Comparison of ENCODE assay signal across 8 cellular contexts in the genomic region with DNA sequence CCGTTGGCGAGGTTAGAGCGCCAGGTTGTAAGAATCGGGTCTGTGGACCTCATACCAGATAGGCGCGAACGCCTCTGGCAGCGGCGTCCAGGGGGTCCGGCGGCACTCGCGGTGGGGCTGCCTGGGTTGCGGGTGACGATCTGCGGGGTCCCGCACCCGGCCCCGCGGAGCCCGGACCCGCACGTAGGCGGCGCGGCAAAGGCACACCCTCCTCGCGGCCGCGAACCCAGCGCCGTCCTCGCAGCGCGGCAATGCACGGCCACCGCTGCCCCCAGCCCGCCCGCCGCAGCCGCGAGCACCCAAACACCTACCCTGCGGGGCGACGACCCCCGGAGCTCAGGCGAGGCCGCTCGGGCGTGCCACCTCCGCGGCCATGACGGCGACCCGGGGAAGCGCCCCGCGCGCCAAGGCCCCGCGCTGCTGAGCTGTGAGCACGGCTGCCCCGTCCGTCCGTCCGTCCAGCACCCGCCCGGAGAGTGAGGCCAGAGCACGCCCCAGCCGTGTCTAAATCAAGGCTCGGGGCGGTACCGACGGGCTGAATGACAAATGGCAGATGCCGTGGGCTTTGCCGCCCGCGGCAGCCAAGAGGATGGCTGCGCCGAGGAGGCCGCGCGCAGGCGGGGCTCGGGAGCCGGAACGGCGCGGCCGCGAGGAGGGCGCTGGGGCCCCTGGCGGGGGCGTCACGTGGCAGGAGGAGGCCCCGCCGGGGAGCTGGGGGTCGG. TPM values are rescaled to one million over a fixed set of nuclear protein-coding genes. Genes with fewer than 3 reads are reported as not detected.
A peak's percentile ranks its signal among the peaks of the same experiment; 100 is the strongest.
DNase-seq lines count a peak whose midpoint lies in the region; ATAC-seq, FAIRE-seq and TF ChIP-seq lines count a peak whose summit lies in the region.

PLAGL1 (minus strand) TSS at position 481 of the 722 bp plus-strand sequence. CDS start 60,123 bp downstream, outside the sequence.

- DNase-seq in A172 (ENCODE audit: low spot score) (peak; percentile 16), RWPE2 (ENCODE audit: low spot score) (peak; percentile 60), keratinocyte (ENCODE audit: low read depth, low spot score) (no peak), SW 1271 (lab: John Stamatoyannopoulos, UW) (no peak)
- DNase-seq in central memory CD8-positive, alpha-beta T cell (ENCODE audit: low spot score in 2 of 2) = no peak
- peak; percentile 45 for DNase-seq in stimulated activated CD4-positive, alpha-beta T cell treated with anti-CD3 and anti-CD28 coated beads, Interleukin-15, amount 100 ng/mL, for 24 hours

- FAIRE-seq in keratinocyte (lab: Jason Lieb, UNC) = no peak

- H3K9me3 ChIP-seq in RWPE2 (ENCODE audit: severe bottlenecking) (no peaks in the 10 kb centered on the region), keratinocyte (ENCODE audit: control insufficient read depth, low read depth, low read length) (no peaks in the 10 kb centered on the region)

- TF ChIP-seq CTCF in RWPE2 (IDR thresholded peaks at IDR 0.05; ENCODE audit: poor library complexity, severe bottlenecking) = no peak
- no peak for TF ChIP-seq CTCF in keratinocyte (optimal IDR thresholded peaks at IDR 0.05 in 1 of 3, IDR thresholded peaks at IDR 0.05 in 1 of 3, conservative IDR thresholded peaks at IDR 0.05 in 1 of 3; ENCODE audit: extremely low read depth in 1 of 3, insufficient read depth in 2 of 3, low read length in 3 of 3)

- no peaks in the 10 kb centered on the region for H3K27me3 ChIP-seq in RWPE2 (ENCODE audit: insufficient read depth, poor library complexity, severe bottlenecking)
- H3K27me3 ChIP-seq in keratinocyte (ENCODE audit: control insufficient read depth, extremely low read depth, insufficient read depth, low read length) = no peaks in the 10 kb centered on the region

- H3K4me3 ChIP-seq in RWPE2 (ENCODE audit: severe bottlenecking) (peak within 1 kb of the TSS; percentile 76), keratinocyte (ENCODE audit: control insufficient read depth in 2 of 3, extremely low read depth in 1 of 3, insufficient read depth in 2 of 3, low read depth in 1 of 3, low read length in 3 of 3) (peak within 1 kb of the TSS; percentile 47 to 72 (median 67))

- H3K9me3 Mint-ChIP-seq in central memory CD8-positive, alpha-beta T cell = no peaks in the 10 kb centered on the region

- H3K36me3 Mint-ChIP-seq in central memory CD8-positive, alpha-beta T cell (ENCODE audit: insufficient read depth) = no peaks in the 10 kb centered on the region

- H3K9ac ChIP-seq in keratinocyte (ENCODE audit: control insufficient read depth, extremely low read depth, insufficient read depth, low read length) = peak within 1 kb of the TSS; percentile 78

- H2AFZ ChIP-seq in keratinocyte (ENCODE audit: control insufficient read depth, low read length) = peak within 1 kb of the TSS; percentile 68

- H3K27me3 Mint-ChIP-seq in central memory CD8-positive, alpha-beta T cell = peaks cover 47% of the 10 kb centered on the region

- H3K27ac ChIP-seq in RWPE2 (ENCODE audit: poor library complexity, severe bottlenecking) (peak within 1 kb of the TSS; percentile 17), keratinocyte (ENCODE audit: control insufficient read depth, insufficient read depth, low read length) (peak within 1 kb of the TSS; percentile 75)

- H3K4me2 ChIP-seq in keratinocyte (ENCODE audit: control insufficient read depth, extremely low read depth, insufficient read depth, low read depth, low read length) = peak within 1 kb of the TSS; percentile 69

- no peaks in the 10 kb centered on the region for H3K9me1 ChIP-seq in keratinocyte (ENCODE audit: control insufficient read depth, extremely low read depth, insufficient read depth, low read length)

- peaks cover 4% of the 10 kb centered on the region for H3K4me1 Mint-ChIP-seq in central memory CD8-positive, alpha-beta T cell

- H3K36me3 ChIP-seq in RWPE2 (ENCODE audit: low read depth) (no peaks in the 10 kb centered on the region), keratinocyte (ENCODE audit: control insufficient read depth in 2 of 2, extremely low read depth in 1 of 2, insufficient read depth in 2 of 2, low read length in 2 of 2) (no peaks in the 10 kb centered on the region)

- H3K27ac Mint-ChIP-seq in central memory CD8-positive, alpha-beta T cell (ENCODE audit: low read depth) = no peak within 1 kb of the TSS

- peak; percentile 55 for ATAC-seq in GM18502 (IDR thresholded peaks at IDR 0.05; ENCODE audit: poor library complexity, unreplicated experiment)
- peak; percentile 74 for ATAC-seq in HG03095 (IDR thresholded peaks at IDR 0.05; ENCODE audit: unreplicated experiment)
- peak; percentile 82 for ATAC-seq in RWPE2 (ENCODE audit: low read depth)
- ATAC-seq in central memory CD8-positive, alpha-beta T cell (replicated peaks; ENCODE audit: extremely low read depth, poor library complexity, severe bottlenecking) = peak; percentile 24

- H3K4me1 ChIP-seq in RWPE2 (ENCODE audit: insufficient read depth, poor library complexity, severe bottlenecking) (peaks cover 9% of the 10 kb centered on the region), keratinocyte (ENCODE audit: control insufficient read depth, extremely low read depth, insufficient read depth, low read length) (no peaks in the 10 kb centered on the region)

- H3K79me2 ChIP-seq in keratinocyte (ENCODE audit: control insufficient read depth, insufficient read depth, low read length) = no peaks in the 10 kb centered on the region

- dilution Hi-C loops in keratinocyte (cut with MboI; ENCODE audit: extremely low pct_ligation_motif_present, low sequenced_read_pairs) = no loop called here

- H3K4me3 Mint-ChIP-seq in central memory CD8-positive, alpha-beta T cell = peak within 1 kb of the TSS; percentile 67

- no peaks in the 10 kb centered on the region for H4K20me1 ChIP-seq in keratinocyte (ENCODE audit: control insufficient read depth, extremely low read depth, insufficient read depth, low read length)

RNA-seq across cellular contexts. Expression of gene PLAGL1, which starts in this region (rescaled TPM):
- total RNA-seq in A172 (2014; rRNA removed; shearing (Covaris generic)) = 0.38 and 1.5 TPM in 2 replicates
- 5.9 to 10.5 TPM (median 8.9 TPM) in 3 replicates for polyA plus RNA-seq in keratinocyte
- 5.9 TPM for polyA plus RNA-seq in keratinocyte (2011; ENCODE audit: low read depth)
- polyA plus RNA-seq in keratinocyte (2011; cell fraction: cytosol; rRNA removed) = 7.2 and 9.3 TPM in 2 replicates
- 28.8 and 36.5 TPM in 2 replicates for polyA plus RNA-seq in keratinocyte (2011; cell fraction: nucleus; rRNA removed)
- polyA plus RNA-seq in keratinocyte (2012; ENCODE audit: low replicate concordance) = 5.9 and 7.5 TPM in 2 replicates
- polyA minus RNA-seq in keratinocyte = 3.7 to 11.5 TPM (median 10.7 TPM) in 3 replicates
- 5.2 TPM for polyA minus RNA-seq in keratinocyte (2011; cell fraction: cytosol; rRNA and poly(A)+ RNA removed)
- 9.0 and 17.1 TPM in 2 replicates for polyA minus RNA-seq in keratinocyte (2011; cell fraction: nucleus; rRNA and poly(A)+ RNA removed)

Comparison
In these comparisons a context has a peak if more than half of its experiments do, and no peak if none do; other contexts are left out.
1. DNase-seq: peak in A172 (single experiment), RWPE2 (single experiment) and stimulated activated CD4-positive, alpha-beta T cell treated with anti-CD3 and anti-CD28 coated beads, Interleukin-15, amount 100 ng/mL, for 24 hours (single experiment); none in central memory CD8-positive, alpha-beta T cell (0 of 2), keratinocyte (single experiment) and SW 1271 (0 of 2).
2. ATAC-seq: peak in every context shown above with its lines; median percentile 82 in RWPE2; 74 in HG03095; 55 in GM18502; 24 in central memory CD8-positive, alpha-beta T cell.